Comparison of ENCODE assay signal across 21 cellular contexts in genomic region chr6:116239256-116239655, GRCh38. TPM values are rescaled to one million over a fixed set of nuclear protein-coding genes. Genes with fewer than 3 reads are reported as not detected.
DNase-seq lines count a peak whose midpoint lies in the region; TF ChIP-seq lines count a peak whose summit lies in the region.
"Had no signal": no experiment of that assay in that cellular context is flagged by ENCODE, and none has a peak within 500 bp of the region (broad histone marks: within the 10 kb centered on the region; RNA-seq: fewer than 3 reads in every experiment).

No MANE protein-coding gene starts in this region.

- H3K4me1 ChIP-seq in HEK293 (ENCODE audit: control insufficient read depth, insufficient read depth, low read length) (peaks cover 11% of the 10 kb centered on the region; the same call in 1 of the 2 replicates), sigmoid colon (no peaks in the 10 kb centered on the region)
- H3K4me1 ChIP-seq: A549; BLaER1 treated with 17β-estradiol and CSF1 and Interleukin-3, amounts not matched to agents 10 nM and 100 nM had no signal

- POLR2A ChIA-PET in HEK293 (lab: Yijun Ruan, JAX) = no interaction called here

- H3K27me3 Mint-ChIP-seq in activated naive CD4-positive, alpha-beta T cell treated with anti-CD3 and anti-CD28 coated beads, Interleukin-2, amount 50 U/mL, for 24 hours = no peaks in the 10 kb centered on the region
- H3K27me3 Mint-ChIP-seq in activated naive CD4-positive, alpha-beta T cell treated with anti-CD3 and anti-CD28 coated beads, Interleukin-2, amount 10 ng/mL, durations not matched to agents 7 days and 5 days = no peaks in the 10 kb centered on the region
- H3K27me3 Mint-ChIP-seq: CD4-positive, alpha-beta T cell; CD8-positive, alpha-beta memory T cell had no signal

- WGBS in sigmoid colon, 2 donors = 97 to 100% methylated on average over 2 of the region's 2 CpGs

- H3K36me3 ChIP-seq in HEK293 (ENCODE audit: control insufficient read depth in 2 of 2, insufficient read depth in 1 of 2, low read length in 2 of 2) = peaks cover 0 to 8% of the 10 kb centered on the region in 2 experiments; a peak in 1 of 3 replicates
- peaks cover 0 to 19% (median 0%) of the 10 kb centered on the region in 4 donors for H3K36me3 ChIP-seq in sigmoid colon
- H3K36me3 ChIP-seq: BE2C had no signal

- TF ChIP-seq CTCF in HEK293 (tag by site-specific recombination; IDR thresholded peaks at IDR 0.05) (no peak), sigmoid colon (IDR thresholded peaks at IDR 0.05) (no peak)

- H3K4me3 ChIP-seq in HEK293 (ENCODE audit: low read depth, low read length) = no peak overlapping the region
- H3K4me3 ChIP-seq in sigmoid colon = no peak overlapping the region
- H3K4me3 ChIP-seq: A549; BLaER1 treated with 17β-estradiol and CSF1 and Interleukin-3, amounts not matched to agents 10 nM and 100 nM; GM23248 had no signal

- no peak for TF ChIP-seq EP300 in sigmoid colon (IDR thresholded peaks at IDR 0.05)

- DNase-seq in activated naive CD4-positive, alpha-beta T cell treated with anti-CD3 and anti-CD28 coated beads, Interleukin-2, amount 10 ng/mL, durations not matched to agents 7 days and 5 days = no peak
- peak; percentile 23 for DNase-seq in cerebellum (ENCODE audit: low spot score)
- DNase-seq in sigmoid colon = peak; percentile 54
- DNase-seq in RPMI8226 = no peak
- DNase-seq in anterior cingulate cortex (lab: John Stamatoyannopoulos, UW) = no peak
- DNase-seq: 8988T; ACHN; AML-193; BE2C; CD4-positive, alpha-beta T cell; CD8-positive, alpha-beta memory T cell; DMS 273 treated with DMSO at 0.1 percent for 48 hours; DMS79; GM23248; H7; HCEC 1CT had no signal

- no peak overlapping the region for H3K27ac ChIP-seq in HEK293 (ENCODE audit: extremely low read depth, low read depth, low read length)
- H3K27ac ChIP-seq in sigmoid colon = no peak overlapping the region
- H3K27ac ChIP-seq: A549; BLaER1 treated with 17β-estradiol and CSF1 and Interleukin-3, amounts not matched to agents 10 nM and 100 nM; GM23248 had no signal

- H3K27me3 ChIP-seq in sigmoid colon = no peaks in the 10 kb centered on the region
- H3K27me3 ChIP-seq: BE2C; BLaER1 treated with 17β-estradiol and CSF1 and Interleukin-3, amounts not matched to agents 10 nM and 100 nM had no signal

- no peaks in the 10 kb centered on the region for H3K4me1 Mint-ChIP-seq in activated naive CD4-positive, alpha-beta T cell treated with anti-CD3 and anti-CD28 coated beads, Interleukin-2, amount 50 U/mL, for 24 hours
- no peaks in the 10 kb centered on the region for H3K4me1 Mint-ChIP-seq in activated naive CD4-positive, alpha-beta T cell treated with anti-CD3 and anti-CD28 coated beads, Interleukin-2, amount 10 ng/mL, durations not matched to agents 7 days and 5 days
- H3K4me1 Mint-ChIP-seq: CD8-positive, alpha-beta memory T cell had no signal

- peaks cover 10% of the 10 kb centered on the region for H3K36me3 Mint-ChIP-seq in activated naive CD4-positive, alpha-beta T cell treated with anti-CD3 and anti-CD28 coated beads, Interleukin-2, amount 50 U/mL, for 24 hours
- H3K36me3 Mint-ChIP-seq in activated naive CD4-positive, alpha-beta T cell treated with anti-CD3 and anti-CD28 coated beads, Interleukin-2, amount 10 ng/mL, durations not matched to agents 7 days and 5 days = peaks cover 5% of the 10 kb centered on the region

- H3K9me3 Mint-ChIP-seq in activated naive CD4-positive, alpha-beta T cell treated with anti-CD3 and anti-CD28 coated beads, Interleukin-2, amount 50 U/mL, for 24 hours = no peaks in the 10 kb centered on the region
- no peaks in the 10 kb centered on the region for H3K9me3 Mint-ChIP-seq in activated naive CD4-positive, alpha-beta T cell treated with anti-CD3 and anti-CD28 coated beads, Interleukin-2, amount 10 ng/mL, durations not matched to agents 7 days and 5 days
- H3K9me3 Mint-ChIP-seq: CD4-positive, alpha-beta T cell; CD8-positive, alpha-beta memory T cell had no signal

- no peak for TF ChIP-seq POLR2A in sigmoid colon (IDR thresholded peaks at IDR 0.05)

- peak overlapping the region; percentile 30 for H3K27ac Mint-ChIP-seq in activated naive CD4-positive, alpha-beta T cell treated with anti-CD3 and anti-CD28 coated beads, Interleukin-2, amount 50 U/mL, for 24 hours
- H3K27ac Mint-ChIP-seq in activated naive CD4-positive, alpha-beta T cell treated with anti-CD3 and anti-CD28 coated beads, Interleukin-2, amount 10 ng/mL, durations not matched to agents 7 days and 5 days = no peak overlapping the region
- H3K27ac Mint-ChIP-seq: CD14-positive monocyte; CD4-positive, alpha-beta T cell had no signal

- intact Hi-C loops in sigmoid colon (cut with DNase I) = no loop called here

- H3K4me3 Mint-ChIP-seq in activated naive CD4-positive, alpha-beta T cell treated with anti-CD3 and anti-CD28 coated beads, Interleukin-2, amount 50 U/mL, for 24 hours = no peak overlapping the region
- H3K4me3 Mint-ChIP-seq in activated naive CD4-positive, alpha-beta T cell treated with anti-CD3 and anti-CD28 coated beads, Interleukin-2, amount 10 ng/mL, durations not matched to agents 7 days and 5 days = no peak overlapping the region
- H3K4me3 Mint-ChIP-seq: CD14-positive monocyte; CD4-positive, alpha-beta T cell; CD8-positive, alpha-beta memory T cell had no signal

- no peaks in the 10 kb centered on the region for H3K9me3 ChIP-seq in HEK293 (ENCODE audit: control insufficient read depth, insufficient read depth, low read depth, low read length)
- H3K9me3 ChIP-seq in sigmoid colon = no peaks in the 10 kb centered on the region
- H3K9me3 ChIP-seq: A549; BE2C; BLaER1 treated with 17β-estradiol and CSF1 and Interleukin-3, amounts not matched to agents 10 nM and 100 nM had no signal

- CTCF ChIA-PET in activated naive CD4-positive, alpha-beta T cell treated with anti-CD3 and anti-CD28 coated beads, Interleukin-2, amount 10 ng/mL, durations not matched to agents 7 days and 5 days (lab: Charles Lee) = no interaction called here
- CTCF ChIA-PET in HEK293 (lab: Yijun Ruan, JAX) = interaction anchor here (0.6 to 1.8 kb wide), 4 partner anchors 21 to 414 kb away, joined by 3 to 6 read pairs (median 4); no protein-coding TSS in a partner anchor

TF ChIP-seq in HEK293, 187 proteins besides CTCF, POLR2A, EP300 and RAD21:
- TF ChIP-seq EGR2 (tag by site-specific recombination; IDR thresholded peaks at IDR 0.05; ENCODE audit: low read depth) = peak; percentile 48
- TF ChIP-seq ZNF174 (tag by site-specific recombination; IDR thresholded peaks at IDR 0.05) = no peak
- peak; percentile 56 for TF ChIP-seq ZFHX2 (tag by site-specific recombination; conservative IDR thresholded peaks at IDR 0.05)

RNA-seq across cellular contexts. Expression of gene TSPYL4, which starts 14.6 kb away (rescaled TPM):
- 59.5 TPM for total RNA-seq in cerebellum
- 10 to 100 TPM; 15.1 to 18.5 (median 15.5) TPM for total RNA-seq in sigmoid colon
- polyA plus RNA-seq in sigmoid colon = 10 to 100 TPM in 1 of 3 donors, 1 to 10 TPM in 2; 3.0 to 10.4 (median 4.2) TPM

RNA-seq across cellular contexts. Expression of gene TSPYL1, which starts 40.5 kb away (rescaled TPM):
- total RNA-seq in cerebellum (69.4 TPM), sigmoid colon (10 to 100 TPM; 52.8 to 79.6 (median 65.8) TPM)
- 10 to 100 TPM; 24.6 to 39.0 (median 30.1) TPM for polyA plus RNA-seq in sigmoid colon

Comparison
In these comparisons a context has a peak if more than half of its experiments do, and no peak if none do; other contexts are left out.
1. DNase-seq: peak in cerebellum (single experiment) and sigmoid colon (single experiment); none in activated naive CD4-positive, alpha-beta T cell treated with anti-CD3 and anti-CD28 coated beads, Interleukin-2, amount 10 ng/mL, durations not matched to agents 7 days and 5 days (single experiment), RPMI8226 (single experiment) and anterior cingulate cortex (0 of 58).